In the genomic region with DNA sequence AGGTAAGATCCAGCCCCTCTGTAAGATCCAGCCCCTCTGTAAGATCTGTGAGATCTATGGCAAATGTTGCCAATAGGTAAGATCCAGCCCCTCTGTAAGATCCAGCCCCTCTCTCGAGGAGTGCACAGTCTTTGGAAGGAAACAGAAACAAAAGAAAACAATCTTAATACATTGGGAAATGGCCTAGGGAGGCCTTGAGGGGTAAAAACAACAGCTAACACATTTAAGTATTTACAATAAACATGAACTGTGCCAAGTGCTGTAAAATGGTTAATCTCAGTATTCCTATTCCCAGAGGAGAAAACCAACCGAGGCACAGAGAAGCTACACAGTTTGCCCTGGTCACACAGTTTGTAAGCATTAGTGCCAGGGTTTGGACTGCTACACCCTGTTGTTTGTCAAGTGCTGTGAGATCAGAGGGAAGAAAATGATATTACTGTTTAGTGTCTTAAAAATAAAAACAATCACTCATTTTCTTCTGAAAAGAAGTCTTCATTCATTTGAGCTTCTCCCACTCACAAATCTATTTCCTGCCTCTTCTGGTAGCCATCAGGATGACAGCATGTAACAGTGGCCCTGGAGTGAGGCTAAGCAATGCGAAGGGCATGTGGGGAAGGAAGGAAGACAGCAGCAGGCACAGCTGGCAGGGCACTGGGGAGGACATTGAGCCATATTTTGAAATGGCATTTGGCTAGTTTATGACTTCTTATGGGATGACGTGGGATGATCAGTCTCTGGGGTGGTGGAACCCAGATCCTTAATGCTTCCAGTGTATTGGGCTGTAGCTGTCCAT, we compare ENCODE assay signal across 21 cellular contexts.
A peak's percentile ranks its signal among the peaks of the same experiment; 100 is the strongest.
DNase-seq lines count a peak whose midpoint lies in the region; ATAC-seq and TF ChIP-seq lines count a peak whose summit lies in the region.
"Had no signal": no experiment of that assay in that cellular context is flagged by ENCODE, and none has a peak within 500 bp of the region (broad histone marks: within the 10 kb centered on the region; RNA-seq: fewer than 3 reads in every experiment).

No MANE protein-coding gene starts in this region.

- no peak for ATAC-seq in activated CD8-positive, alpha-beta T cell treated with anti-CD3 and anti-CD28 coated beads for 36 hours
- ATAC-seq in activated T-helper 17 cell treated with anti-CD3 and anti-CD28 coated beads, Interleukin-2, amount 50 U/mL, for 72 hours (replicated peaks) = no peak
- ATAC-seq: effector memory CD8-positive, alpha-beta T cell; stimulated activated naive B cell treated with anti-CD40 and anti-IgM and Interleukin-4, amounts not matched to agents 10 μg/mL and 1 μg/mL and 100 μg/mL, for 72 hours had no signal

- no peak overlapping the region for H3K4me3 Mint-ChIP-seq in activated CD8-positive, alpha-beta T cell treated with anti-CD3 and anti-CD28 coated beads for 36 hours
- no peak overlapping the region for H3K4me3 Mint-ChIP-seq in activated T-helper 17 cell treated with anti-CD3 and anti-CD28 coated beads, Interleukin-2, amount 50 U/mL, for 72 hours
- H3K4me3 Mint-ChIP-seq: effector memory CD8-positive, alpha-beta T cell; stimulated activated naive B cell treated with anti-CD40 and anti-IgM and Interleukin-4, amounts not matched to agents 10 μg/mL and 1 μg/mL and 100 μg/mL, for 72 hours had no signal

- no peaks in the 10 kb centered on the region for H3K36me3 Mint-ChIP-seq in activated CD8-positive, alpha-beta T cell treated with anti-CD3 and anti-CD28 coated beads for 36 hours (ENCODE audit: low read depth)
- H3K36me3 Mint-ChIP-seq in activated T-helper 17 cell treated with anti-CD3 and anti-CD28 coated beads, Interleukin-2, amount 50 U/mL, for 72 hours (ENCODE audit: low read depth) = no peaks in the 10 kb centered on the region
- H3K36me3 Mint-ChIP-seq: stimulated activated naive B cell treated with anti-CD40 and anti-IgM and Interleukin-4, amounts not matched to agents 10 μg/mL and 1 μg/mL and 100 μg/mL, for 72 hours had no signal

- DNase-seq in COLO829 (ENCODE audit: low spot score) = peak; percentile 53
- peak; percentile 6 for DNase-seq in RPMI7951 (ENCODE audit: low read depth)
- DNase-seq in fibroblast of gingiva (ENCODE audit: low read depth) = peak; percentile 31
- peak; percentile 9 for DNase-seq in renal cortical epithelial cell (ENCODE audit: low read depth)
- no peak for DNase-seq in activated CD8-positive, alpha-beta T cell treated with anti-CD3 and anti-CD28 coated beads for 36 hours
- DNase-seq in middle frontal gyrus (ENCODE audit: extremely low spot score, low spot score) = no peak
- DNase-seq: activated naive CD4-positive, alpha-beta T cell; aorta; Caco-2; effector memory CD8-positive, alpha-beta T cell; hippocampal formation; kidney glomerular epithelial cell; midbrain; MM.1S; NCI-H146; NCI-H2171; NCI-H526 treated with DMSO at 0.1 percent for 48 hours; retina; Right ventricle myocardium superior; stimulated activated naive B cell treated with anti-CD40 and anti-IgM and Interleukin-4, amounts not matched to agents 10 μg/mL and 1 μg/mL and 100 μg/mL, for 72 hours had no signal

- CTCF ChIA-PET in activated CD8-positive, alpha-beta T cell treated with anti-CD3 and anti-CD28 coated beads for 36 hours (lab: Charles Lee) = no interaction called here

- TF ChIP-seq CTCF in activated CD8-positive, alpha-beta T cell treated with anti-CD3 and anti-CD28 coated beads for 36 hours (IDR thresholded peaks at IDR 0.05) = no peak

- H3K27me3 Mint-ChIP-seq in activated CD8-positive, alpha-beta T cell treated with anti-CD3 and anti-CD28 coated beads for 36 hours = no peaks in the 10 kb centered on the region
- peaks cover 6% of the 10 kb centered on the region for H3K27me3 Mint-ChIP-seq in activated T-helper 17 cell treated with anti-CD3 and anti-CD28 coated beads, Interleukin-2, amount 50 U/mL, for 72 hours
- H3K27me3 Mint-ChIP-seq: effector memory CD8-positive, alpha-beta T cell; stimulated activated naive B cell treated with anti-CD40 and anti-IgM and Interleukin-4, amounts not matched to agents 10 μg/mL and 1 μg/mL and 100 μg/mL, for 72 hours had no signal

- H3K9me3 Mint-ChIP-seq in activated CD8-positive, alpha-beta T cell treated with anti-CD3 and anti-CD28 coated beads for 36 hours = no peaks in the 10 kb centered on the region
- H3K9me3 Mint-ChIP-seq in activated T-helper 17 cell treated with anti-CD3 and anti-CD28 coated beads, Interleukin-2, amount 50 U/mL, for 72 hours = no peaks in the 10 kb centered on the region

- POLR2A ChIA-PET in activated CD8-positive, alpha-beta T cell treated with anti-CD3 and anti-CD28 coated beads for 36 hours (lab: Charles Lee) = no interaction called here

- intact Hi-C loops in activated CD8-positive, alpha-beta T cell treated with anti-CD3 and anti-CD28 coated beads for 36 hours (cut with micrococcal nuclease) = no loop called here

- no peaks in the 10 kb centered on the region for H3K4me1 Mint-ChIP-seq in activated CD8-positive, alpha-beta T cell treated with anti-CD3 and anti-CD28 coated beads for 36 hours (ENCODE audit: low read depth)
- H3K4me1 Mint-ChIP-seq in activated T-helper 17 cell treated with anti-CD3 and anti-CD28 coated beads, Interleukin-2, amount 50 U/mL, for 72 hours = no peaks in the 10 kb centered on the region
- H3K4me1 Mint-ChIP-seq: stimulated activated naive B cell treated with anti-CD40 and anti-IgM and Interleukin-4, amounts not matched to agents 10 μg/mL and 1 μg/mL and 100 μg/mL, for 72 hours had no signal

- H3K27ac Mint-ChIP-seq in activated CD8-positive, alpha-beta T cell treated with anti-CD3 and anti-CD28 coated beads for 36 hours = no peak overlapping the region
- H3K27ac Mint-ChIP-seq in activated T-helper 17 cell treated with anti-CD3 and anti-CD28 coated beads, Interleukin-2, amount 50 U/mL, for 72 hours = no peak overlapping the region
- H3K27ac Mint-ChIP-seq: effector memory CD8-positive, alpha-beta T cell; stimulated activated naive B cell treated with anti-CD40 and anti-IgM and Interleukin-4, amounts not matched to agents 10 μg/mL and 1 μg/mL and 100 μg/mL, for 72 hours had no signal

Comparison
In these comparisons a context has a peak if more than half of its experiments do, and no peak if none do; other contexts are left out.
1. DNase-seq: peak in COLO829 (single experiment), RPMI7951 (single experiment), fibroblast of gingiva (single experiment) and renal cortical epithelial cell (single experiment); none in activated CD8-positive, alpha-beta T cell treated with anti-CD3 and anti-CD28 coated beads for 36 hours (single experiment) and middle frontal gyrus (single experiment).